ENCODE assay signal across 14 cellular contexts in genomic region chr4:178745203-178745602, GRCh38.
DNase-seq lines count a peak whose midpoint lies in the region; ATAC-seq and TF ChIP-seq lines count a peak whose summit lies in the region.
"Had no signal": no experiment of that assay in that cellular context is flagged by ENCODE, and none has a peak within 500 bp of the region (broad histone marks: within the 10 kb centered on the region; RNA-seq: fewer than 3 reads in every experiment).

No MANE protein-coding gene starts in this region.

- POLR2A ChIA-PET in PC-3 (lab: Charles Lee; ENCODE audit: unreplicated experiment), result no interaction called here

- peak overlapping the region; percentile 41; the same call in 1 of the 2 replicates for H3K27ac ChIP-seq in PC-3 (ENCODE audit: low read length)
- H3K27ac ChIP-seq: A549, BLaER1 had no signal

- CTCF ChIA-PET in PC-3 (lab: Charles Lee), result no interaction called here
- CTCF ChIA-PET in activated naive CD4-positive, alpha-beta T cell treated with anti-CD3 and anti-CD28 coated beads, Interleukin-2, amount 10 ng/mL, durations not matched to agents 7 days and 5 days (lab: Charles Lee), result no interaction called here

- H2AFZ ChIP-seq in PC-3 (ENCODE audit: low read length), result no peak overlapping the region

- no peak overlapping the region for H3K9ac ChIP-seq in PC-3 (ENCODE audit: low read length)
- H3K9ac ChIP-seq: BLaER1 had no signal

- intact Hi-C loops in PC-3 (cut with micrococcal nuclease), result no loop called here

- H3K4me3 Mint-ChIP-seq in activated naive CD4-positive, alpha-beta T cell treated with anti-CD3 and anti-CD28 coated beads, Interleukin-2, amount 10 ng/mL, durations not matched to agents 7 days and 5 days, result no peak overlapping the region
- H3K4me3 Mint-ChIP-seq: CD14-positive monocyte; CD4-positive, alpha-beta memory T cell; H9 had no signal

- H3K36me3 ChIP-seq in PC-3 (ENCODE audit: low read depth, low read length), result no peaks in the 10 kb centered on the region
- H3K36me3 ChIP-seq: BLaER1 had no signal

- H3K9me2 ChIP-seq in PC-3 (replicated peaks; ENCODE audit: low read length), result no peaks in the 10 kb centered on the region

- H3K36me3 Mint-ChIP-seq in activated naive CD4-positive, alpha-beta T cell treated with anti-CD3 and anti-CD28 coated beads, Interleukin-2, amount 10 ng/mL, durations not matched to agents 7 days and 5 days, result no peaks in the 10 kb centered on the region
- H3K36me3 Mint-ChIP-seq: CD14-positive monocyte; CD4-positive, alpha-beta memory T cell had no signal

- no peaks in the 10 kb centered on the region for H4K20me1 ChIP-seq in PC-3 (ENCODE audit: low read length)
- H4K20me1 ChIP-seq: BLaER1 had no signal

- no peaks in the 10 kb centered on the region for H3F3A ChIP-seq in PC-3 (ENCODE audit: low read length, unreplicated experiment)

- peak overlapping the region; percentile 26; the same call in 1 of the 2 replicates for H3K4me2 ChIP-seq in PC-3 (ENCODE audit: low read length)
- H3K4me2 ChIP-seq: A549, BLaER1 had no signal

- H3K27ac Mint-ChIP-seq in activated naive CD4-positive, alpha-beta T cell treated with anti-CD3 and anti-CD28 coated beads, Interleukin-2, amount 10 ng/mL, durations not matched to agents 7 days and 5 days, result no peak overlapping the region
- H3K27ac Mint-ChIP-seq: CD14-positive monocyte; CD4-positive, alpha-beta memory T cell; H9 had no signal

- H3K4me1 Mint-ChIP-seq in activated naive CD4-positive, alpha-beta T cell treated with anti-CD3 and anti-CD28 coated beads, Interleukin-2, amount 10 ng/mL, durations not matched to agents 7 days and 5 days, result no peaks in the 10 kb centered on the region
- H3K4me1 Mint-ChIP-seq: CD14-positive monocyte; CD4-positive, alpha-beta memory T cell had no signal

- H3K27me3 Mint-ChIP-seq in activated naive CD4-positive, alpha-beta T cell treated with anti-CD3 and anti-CD28 coated beads, Interleukin-2, amount 10 ng/mL, durations not matched to agents 7 days and 5 days, result no peaks in the 10 kb centered on the region
- H3K27me3 Mint-ChIP-seq: CD4-positive, alpha-beta memory T cell had no signal

- peaks cover 17% of the 10 kb centered on the region for H3K4me1 ChIP-seq in PC-3 (ENCODE audit: insufficient read depth, low read length)
- H3K4me1 ChIP-seq: A549, BLaER1 had no signal

- DNase-seq in ELR (ENCODE audit: low read depth), result peak; percentile 54
- DNase-seq in PC-3, result peak; percentile 72
- peak; percentile 2 for DNase-seq in astrocyte of the hippocampus (ENCODE audit: low read depth, low spot score)
- DNase-seq in non-pigmented ciliary epithelial cell (ENCODE audit: low read depth), result peak; percentile 13
- DNase-seq in activated naive CD4-positive, alpha-beta T cell treated with anti-CD3 and anti-CD28 coated beads, Interleukin-2, amount 10 ng/mL, durations not matched to agents 7 days and 5 days, result no peak
- no peak for DNase-seq in 8988T
- DNase-seq: CD4-positive, alpha-beta memory T cell; DMS79 treated with DMSO at 0.1 percent for 48 hours; H9 had no signal

- peak; percentile 64 for ATAC-seq in PC-3
- ATAC-seq in HG03135 (IDR thresholded peaks at IDR 0.05; ENCODE audit: unreplicated experiment), result no peak
- ATAC-seq: A549, GM12878 had no signal

- BruUV-seq in PC-3 (replicated peaks; lab: Mats Ljungman, UMichigan), result no TSS peak

- TF ChIP-seq CTCF in PC-3 (conservative IDR thresholded peaks at IDR 0.05; ENCODE audit: low read depth, low read length), result no peak

- H3K27me3 ChIP-seq in PC-3 (ENCODE audit: low read length), result no peaks in the 10 kb centered on the region
- H3K27me3 ChIP-seq: BLaER1 had no signal

- no peak overlapping the region for H3K4me3 ChIP-seq in PC-3 (ENCODE audit: low read length)
- H3K4me3 ChIP-seq: A549, BLaER1, GM12878 had no signal

- H3K79me2 ChIP-seq in PC-3 (ENCODE audit: low read length), result no peaks in the 10 kb centered on the region

- H3K9me3 ChIP-seq in PC-3 (ENCODE audit: low read length), result no peaks in the 10 kb centered on the region
- H3K9me3 ChIP-seq: A549, BLaER1 had no signal

- peaks cover 4% of the 10 kb centered on the region for H3K9me3 Mint-ChIP-seq in activated naive CD4-positive, alpha-beta T cell treated with anti-CD3 and anti-CD28 coated beads, Interleukin-2, amount 10 ng/mL, durations not matched to agents 7 days and 5 days
- H3K9me3 Mint-ChIP-seq: H9 had no signal

Comparison
In these comparisons a context has a peak if more than half of its experiments do, and no peak if none do; other contexts are left out.
1. DNase-seq: peak in ELR (single experiment), PC-3 (single experiment), astrocyte of the hippocampus (single experiment) and non-pigmented ciliary epithelial cell (single experiment); none in activated naive CD4-positive, alpha-beta T cell treated with anti-CD3 and anti-CD28 coated beads, Interleukin-2, amount 10 ng/mL, durations not matched to agents 7 days and 5 days (single experiment) and 8988T (single experiment).